ENCODE assay signal across 9 cellular contexts in the genomic region with DNA sequence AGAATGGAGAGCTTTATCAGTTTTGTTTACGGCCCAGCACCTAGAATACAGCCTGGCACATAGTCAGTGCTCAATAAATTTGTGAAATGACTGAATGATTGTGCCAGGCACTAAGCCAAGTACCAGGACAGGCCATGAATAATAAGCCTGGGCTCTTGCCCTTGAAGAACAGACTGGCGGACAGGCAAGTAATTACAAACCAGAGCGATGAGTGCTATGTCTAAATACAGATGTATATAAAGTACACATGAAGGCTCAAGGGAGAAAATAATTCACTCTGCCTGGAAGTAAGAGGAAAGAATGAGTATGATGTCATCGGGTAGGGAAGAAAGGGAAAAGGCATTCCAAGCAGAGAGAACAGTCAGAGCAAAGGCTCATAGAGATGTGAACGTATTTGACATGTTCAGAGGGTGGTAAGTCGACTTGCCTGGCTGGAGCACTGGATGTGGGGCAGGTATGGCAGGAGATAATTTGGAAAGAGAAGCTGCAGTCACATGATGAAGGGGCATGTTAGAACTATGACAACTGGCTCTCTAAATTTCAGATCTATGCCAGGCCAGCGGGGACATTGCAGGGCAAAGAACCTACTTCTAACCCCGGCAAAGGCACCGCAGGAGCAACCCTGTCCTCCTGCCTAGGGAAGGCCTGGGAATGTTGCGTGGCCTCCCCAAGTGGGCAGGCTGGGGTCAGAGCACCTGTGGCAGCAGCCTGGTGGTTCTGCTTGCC.
DNase-seq lines count a peak whose midpoint lies in the region; ATAC-seq, FAIRE-seq and TF ChIP-seq lines count a peak whose summit lies in the region.
"Had no signal": no experiment of that assay in that cellular context is flagged by ENCODE, and none has a peak within 500 bp of the region (broad histone marks: within the 10 kb centered on the region; RNA-seq: fewer than 3 reads in every experiment).

No MANE protein-coding gene starts in this region.

- DNase-seq in astrocyte (ENCODE audit: low read depth), result peak; percentile 82
- DNase-seq in heart right ventricle, result no peak
- no peak for DNase-seq in small intestine
- no peak for DNase-seq in activated CD4-positive, alpha-beta T cell treated with anti-CD3 and anti-CD28 coated beads, Interleukin-2, amount 50 U/mL, for 48 hours
- DNase-seq in GF-D8 (lab: John Stamatoyannopoulos, UW), result no peak
- no peak for DNase-seq in stimulated activated CD4-positive, alpha-beta T cell treated with anti-CD3 and anti-CD28 coated beads, Interleukin-4, amount 100 ng/mL, for 4 hours
- DNase-seq: NCI-H1436 had no signal

- intact Hi-C loops in heart right ventricle (cut with DNase I), result loop anchor here in 4 of 10 donors (5.0 to 10.0 kb wide), 5 partner anchors 33 to 357 kb away; a partner anchor contains a TSS

- H3K27me3 Mint-ChIP-seq in astrocyte (ENCODE audit: low read depth, unreplicated experiment), result no peaks in the 10 kb centered on the region

- peak overlapping the region; percentile 14 for H3K4me2 ChIP-seq in astrocyte (ENCODE audit: low read length)

- H4K20me1 ChIP-seq in astrocyte (ENCODE audit: insufficient read depth, low read length), result no peaks in the 10 kb centered on the region

- ATAC-seq in heart right ventricle, result peak in 3 of 8 donors; percentile 7 to 23 (median 14)
- no peak for ATAC-seq in HG02588 (IDR thresholded peaks at IDR 0.05; ENCODE audit: unreplicated experiment)

- peaks cover 20% of the 10 kb centered on the region for H3K4me1 Mint-ChIP-seq in astrocyte (ENCODE audit: low read depth, unreplicated experiment)

- H3K36me3 ChIP-seq in HEK293 (ENCODE audit: control insufficient read depth in 2 of 2, insufficient read depth in 1 of 2, low read length in 2 of 2) (no peaks in the 10 kb centered on the region), astrocyte (ENCODE audit: insufficient read depth, low read length) (no peaks in the 10 kb centered on the region), heart right ventricle (no peaks in the 10 kb centered on the region), small intestine (ENCODE audit: control insufficient read depth in 2 of 2, insufficient read depth in 2 of 2, low read length in 2 of 2) (no peaks in the 10 kb centered on the region)

- peaks cover 3% of the 10 kb centered on the region; the same call in 1 of the 2 replicates for H3K4me1 ChIP-seq in HEK293 (ENCODE audit: control insufficient read depth, insufficient read depth, low read length)
- peaks cover 25% of the 10 kb centered on the region for H3K4me1 ChIP-seq in astrocyte (ENCODE audit: insufficient read depth, low read length)
- H3K4me1 ChIP-seq in heart right ventricle, result peaks cover 3 to 62% (median 49%) of the 10 kb centered on the region in 9 donors
- peaks cover 3 to 11% of the 10 kb centered on the region in 2 donors for H3K4me1 ChIP-seq in small intestine (ENCODE audit: control insufficient read depth in 2 of 2, insufficient read depth in 1 of 2, low read depth in 1 of 2, low read length in 1 of 2)

- H3K27ac ChIP-seq in HEK293 (ENCODE audit: extremely low read depth, low read depth, low read length), result no peak overlapping the region
- peak overlapping the region; percentile 38 for H3K27ac ChIP-seq in astrocyte (ENCODE audit: low read depth, low read length)
- H3K27ac ChIP-seq in heart right ventricle, result peak overlapping the region; percentile 36 to 87 (median 76)
- peak overlapping the region; percentile 16 to 43 for H3K27ac ChIP-seq in small intestine (ENCODE audit: low read depth in 1 of 2, low read length in 1 of 2)

- no peak overlapping the region for H3K4me3 ChIP-seq in HEK293 (ENCODE audit: low read depth, low read length)
- no peak overlapping the region for H3K4me3 ChIP-seq in astrocyte (ENCODE audit: insufficient read depth, low read depth, low read length)
- H3K4me3 ChIP-seq in heart right ventricle, result no peak overlapping the region
- H3K4me3 ChIP-seq in small intestine (ENCODE audit: low read depth in 1 of 2, low read length in 2 of 2), result no peak overlapping the region

- FAIRE-seq in astrocyte (lab: Jason Lieb, UNC) (no peak), small intestine (lab: Jason Lieb, UNC) (no peak)

- peak overlapping the region; percentile 22 for H3K4me3 Mint-ChIP-seq in astrocyte (ENCODE audit: unreplicated experiment)

- H3K36me3 Mint-ChIP-seq in astrocyte (ENCODE audit: low read depth, unreplicated experiment), result no peaks in the 10 kb centered on the region

- H3K9me3 ChIP-seq in HEK293 (ENCODE audit: control insufficient read depth, insufficient read depth, low read depth, low read length), result no peaks in the 10 kb centered on the region
- no peaks in the 10 kb centered on the region for H3K9me3 ChIP-seq in astrocyte (ENCODE audit: insufficient read depth, low read depth, low read length)
- H3K9me3 ChIP-seq in heart right ventricle, result no peaks in the 10 kb centered on the region
- no peaks in the 10 kb centered on the region for H3K9me3 ChIP-seq in small intestine (ENCODE audit: control insufficient read depth, low read depth)

- H3K27ac Mint-ChIP-seq in astrocyte (ENCODE audit: unreplicated experiment), result peak overlapping the region; percentile 42

- CTCF ChIA-PET in HEK293 (lab: Yijun Ruan, JAX), result interaction anchor here (0.5 to 4.9 kb wide), 9 partner anchors 15 to 1396 kb away, joined by 3 to 33 read pairs (median 3); no protein-coding TSS in a partner anchor

- WGBS in heart right ventricle, 2 donors, result 67 to 74% methylated on average over 10 of the region's 10 CpGs
- 79 to 83% (median 79%) methylated on average over 10 of the region's 10 CpGs for WGBS in small intestine, 3 donors

- H3K79me2 ChIP-seq in astrocyte (ENCODE audit: insufficient read depth, low read length), result no peaks in the 10 kb centered on the region

- H3K27me3 ChIP-seq in astrocyte (ENCODE audit: insufficient read depth, low read length) (no peaks in the 10 kb centered on the region), heart right ventricle (no peaks in the 10 kb centered on the region), small intestine (ENCODE audit: control insufficient read depth in 2 of 2, insufficient read depth in 2 of 2, low read length in 2 of 2) (no peaks in the 10 kb centered on the region)

- no peak for TF ChIP-seq CTCF in HEK293 (tag by site-specific recombination; IDR thresholded peaks at IDR 0.05)
- no peak for TF ChIP-seq CTCF in astrocyte (IDR thresholded peaks at IDR 0.05; ENCODE audit: insufficient read depth, low read depth, low read length)
- TF ChIP-seq CTCF in heart right ventricle (IDR thresholded peaks at IDR 0.05), result no peak

- H2AFZ ChIP-seq in astrocyte (ENCODE audit: low read depth, low read length), result peak overlapping the region; percentile 47

- POLR2A ChIA-PET in HEK293 (lab: Yijun Ruan, JAX), result no interaction called here

- no peaks in the 10 kb centered on the region for H3K9me3 Mint-ChIP-seq in astrocyte (ENCODE audit: unreplicated experiment)

- peak overlapping the region; percentile 17 for H3K9ac ChIP-seq in astrocyte (ENCODE audit: low read length)

TF ChIP-seq in HEK293, 187 proteins besides CTCF, POLR2A, EP300 and RAD21 (continues in another document):
- no peak for TF ChIP-seq ZNF404 (tag by site-specific recombination; IDR thresholded peaks at IDR 0.05)
- no peak for TF ChIP-seq GLIS1 (tag by site-specific recombination; IDR thresholded peaks at IDR 0.05)
- TF ChIP-seq ZNF335 (tag by site-specific recombination; conservative IDR thresholded peaks at IDR 0.05), result peak; percentile 65
- peak; percentile 81 for TF ChIP-seq PRDM1 (tag by site-specific recombination; IDR thresholded peaks at IDR 0.05)
- 0 out of 2 replicates have a peak, but pooled peaks have one; percentile 35 for TF ChIP-seq TRIM28 (IDR thresholded peaks at IDR 0.05; ENCODE audit: borderline replicate concordance, low read length)
- 0 out of 2 replicates have a peak, but pooled peaks have one; percentile 34 for TF ChIP-seq SP7 (tag by site-specific recombination; IDR thresholded peaks at IDR 0.05)
- TF ChIP-seq, protein P1, sequence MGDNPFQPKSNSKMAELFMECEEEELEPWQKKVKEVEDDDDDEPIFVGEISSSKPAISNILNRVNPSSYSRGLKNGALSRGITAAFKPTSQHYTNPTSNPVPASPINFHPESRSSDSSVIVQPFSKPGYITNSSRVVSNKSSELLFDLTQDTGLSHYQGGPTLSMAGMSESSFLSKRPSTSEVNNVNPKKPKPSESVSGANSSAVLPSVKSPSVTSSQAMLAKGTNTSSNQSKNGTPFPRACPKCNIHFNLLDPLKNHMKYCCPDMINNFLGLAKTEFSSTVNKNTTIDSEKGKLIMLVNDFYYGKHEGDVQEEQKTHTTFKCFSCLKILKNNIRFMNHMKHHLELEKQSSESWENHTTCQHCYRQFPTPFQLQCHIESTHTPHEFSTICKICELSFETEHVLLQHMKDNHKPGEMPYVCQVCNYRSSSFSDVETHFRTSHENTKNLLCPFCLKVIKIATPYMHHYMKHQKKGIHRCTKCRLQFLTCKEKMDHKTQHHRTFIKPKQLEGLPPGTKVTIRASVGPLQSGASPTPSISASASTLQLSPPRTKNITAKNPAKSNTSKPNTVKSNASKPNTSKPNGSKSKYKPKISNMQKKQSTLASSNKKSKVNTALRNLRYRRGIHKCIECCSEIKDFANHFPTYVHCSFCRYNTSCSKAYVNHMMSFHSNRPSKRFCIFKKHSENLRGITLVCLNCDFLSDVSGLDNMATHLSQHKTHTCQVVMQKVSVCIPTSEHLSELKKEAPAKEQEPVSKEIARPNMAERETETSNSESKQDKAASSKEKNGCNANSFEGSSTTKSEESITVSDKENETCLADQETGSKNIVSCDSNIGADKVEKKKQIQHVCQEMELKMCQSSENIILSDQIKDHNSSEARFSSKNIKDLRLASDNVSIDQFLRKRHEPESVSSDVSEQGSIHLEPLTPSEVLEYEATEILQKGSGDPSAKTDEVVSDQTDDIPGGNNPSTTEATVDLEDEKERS (tag by site-specific recombination; IDR thresholded peaks at IDR 0.05), result no peak
- TF ChIP-seq FEZF1 (tag by site-specific recombination; IDR thresholded peaks at IDR 0.05), result no peak
- peak; percentile 80 for TF ChIP-seq ZNF664 (tag by site-specific recombination; IDR thresholded peaks at IDR 0.05)
- TF ChIP-seq ZNF707 (tag by site-specific recombination; IDR thresholded peaks at IDR 0.05), result no peak
- peak; percentile 69; the same call in 1 of the 2 replicates for TF ChIP-seq ZBTB20 (tag by site-specific recombination; IDR thresholded peaks at IDR 0.05)
- TF ChIP-seq ZNF629 (tag by site-specific recombination; IDR thresholded peaks at IDR 0.05), result peak; percentile 72
